ENCODE assay signal across 1 cellular context in genomic region chr19:38437917-38438316, GRCh38.
TF ChIP-seq lines count a peak whose summit lies in the region.

No MANE protein-coding gene starts in this region.

TF ChIP-seq in H1, 55 proteins besides CTCF, POLR2A, EP300 and RAD21:
- TF ChIP-seq TEAD4 (IDR thresholded peaks at IDR 0.05; ENCODE audit: low read depth, low read length), result no peak
- no peak for TF ChIP-seq CEBPB (IDR thresholded peaks at IDR 0.05; ENCODE audit: low read depth, low read length)
- no peak for TF ChIP-seq SUZ12 (IDR thresholded peaks at IDR 0.05; ENCODE audit: low read length)
- no peak for TF ChIP-seq SIN3A (conservative IDR thresholded peaks at IDR 0.05 in 1 of 2, IDR thresholded peaks at IDR 0.05 in 1 of 2; ENCODE audit: low read depth in 1 of 2, low read length in 2 of 2)
- no peak for TF ChIP-seq CREB1 (IDR thresholded peaks at IDR 0.05)
- TF ChIP-seq SP1 (IDR thresholded peaks at IDR 0.05; ENCODE audit: low read depth, low read length), result no peak
- no peak for TF ChIP-seq MAFK (IDR thresholded peaks at IDR 0.05; ENCODE audit: low read depth, low read length)
- TF ChIP-seq SP4 (IDR thresholded peaks at IDR 0.05; ENCODE audit: low read length), result no peak
- no peak for TF ChIP-seq HDAC6 (IDR thresholded peaks at IDR 0.05; ENCODE audit: low read depth, low read length)
- no peak for TF ChIP-seq EZH2 (IDR thresholded peaks at IDR 0.05; ENCODE audit: low read depth, low read length, severe bottlenecking)
- TF ChIP-seq NRF1 (IDR thresholded peaks at IDR 0.05; ENCODE audit: low read depth, low read length), result no peak
- TF ChIP-seq NANOG (IDR thresholded peaks at IDR 0.05; ENCODE audit: insufficient read depth, low read depth, low read length, poor library complexity, severe bottlenecking), result no peak
- no peak for TF ChIP-seq ATF3 (IDR thresholded peaks at IDR 0.05; ENCODE audit: insufficient read depth, low read depth, low read length)
